ENCODE assay signal across 17 cellular contexts in genomic region chr20:40843251-40843650, GRCh38.
"Had no signal": no experiment of that assay in that cellular context is flagged by ENCODE, and none has a peak within 500 bp of the region (broad histone marks: within the 10 kb centered on the region; RNA-seq: fewer than 3 reads in every experiment).

No MANE protein-coding gene starts in this region.

- H3K4me3 ChIP-seq: dorsolateral prefrontal cortex, heart left ventricle, lower lobe of right lung, neural progenitor cell, pancreas had no signal

- DNase-seq: activated CD4-positive, alpha-beta memory T cell treated with anti-CD3 and anti-CD28 coated beads for 36 hours; activated CD4-positive, alpha-beta T cell treated with anti-CD3 and anti-CD28 coated beads for 36 hours; activated CD8-positive, alpha-beta memory T cell treated with anti-CD3 and anti-CD28 coated beads, Interleukin-2, amount 10 ng/mL, durations not matched to agents 7 days and 5 days; activated naive CD4-positive, alpha-beta T cell treated with anti-CD3 and anti-CD28 coated beads, Interleukin-2, amount 50 U/mL, for 16 hours; activated T-cell treated with anti-CD3 and anti-CD28 coated beads, Interleukin-2, amount 50 U/mL, for 24 hours; endodermal cell; erythroblast; foreskin melanocyte; heart left ventricle; left cardiac atrium; lower lobe of right lung; pancreas; stimulated activated CD4-positive, alpha-beta T cell treated with anti-CD3 and anti-CD28 coated beads, Interleukin-12 subunit alpha, Interleukin-12 subunit beta, amount 100 ng/mL, for 4 hours; stimulated activated CD4-positive, alpha-beta T cell treated with anti-CD3 and anti-CD28 coated beads, Interleukin-2, amount 100 ng/mL, for 24 hours had no signal

- H3K27ac ChIP-seq: dorsolateral prefrontal cortex, heart left ventricle, lower lobe of right lung, neural progenitor cell, pancreas had no signal

- H3K9me3 ChIP-seq: lower lobe of right lung, pancreas had no signal

- H3K36me3 ChIP-seq: heart left ventricle, lower lobe of right lung, neural progenitor cell, pancreas had no signal

- H3K9ac ChIP-seq: neural progenitor cell had no signal

- H3K27me3 ChIP-seq: neural progenitor cell, pancreas had no signal

- ATAC-seq: activated CD4-positive, alpha-beta T cell treated with anti-CD3 and anti-CD28 coated beads for 36 hours; activated CD8-positive, alpha-beta memory T cell treated with anti-CD3 and anti-CD28 coated beads, Interleukin-2, amount 10 ng/mL, durations not matched to agents 7 days and 5 days; heart left ventricle; left cardiac atrium; lower lobe of right lung; pancreas; stimulated activated effector memory CD8-positive, alpha-beta T cell treated with anti-CD3 and anti-CD28 coated beads, Interleukin-12 subunit alpha, Interleukin-12 subunit beta, amount 100 ng/mL, for 72 hours had no signal
